ENCODE assay signal across 13 cellular contexts in genomic region chr6:14763616-14764015, GRCh38.
"Had no signal": no experiment of that assay in that cellular context is flagged by ENCODE, and none has a peak within 500 bp of the region (broad histone marks: within the 10 kb centered on the region; RNA-seq: fewer than 3 reads in every experiment).

No MANE protein-coding gene starts in this region.

- DNase-seq: activated CD4-positive, alpha-beta memory T cell treated with anti-CD3 and anti-CD28 coated beads for 36 hours; activated naive CD4-positive, alpha-beta T cell; activated T-cell treated with anti-CD3 and anti-CD28 coated beads, Interleukin-2, amount 50 U/mL, for 72 hours; aorta; esophagus squamous epithelium; foreskin melanocyte; head of caudate nucleus; pancreas; stimulated activated CD4-positive, alpha-beta T cell treated with anti-CD3 and anti-CD28 coated beads, Interleukin-4, amount 100 ng/mL, for 24 hours; T-helper 17 cell; testis had no signal

- ATAC-seq: activated T-cell treated with anti-CD3 and anti-CD28 coated beads, Interleukin-2, amount 50 U/mL, for 72 hours; pancreas; T-helper 17 cell had no signal

- H3K4me3 ChIP-seq: esophagus squamous epithelium, neural progenitor cell, pancreas, testis had no signal

- H3K27ac Mint-ChIP-seq: activated CD4-positive, alpha-beta memory T cell treated with anti-CD3 and anti-CD28 coated beads for 36 hours; neural progenitor cell; stimulated activated naive CD8-positive, alpha-beta T cell treated with anti-CD3 and anti-CD28 coated beads, Interleukin-15, Interleukin-2, amounts not matched to agents 100 ng/mL and 50 ng/mL, for 24 hours; T-helper 17 cell had no signal

- H3K36me3 Mint-ChIP-seq: activated CD4-positive, alpha-beta memory T cell treated with anti-CD3 and anti-CD28 coated beads for 36 hours; neural progenitor cell had no signal

- H3K9me3 Mint-ChIP-seq: activated CD4-positive, alpha-beta memory T cell treated with anti-CD3 and anti-CD28 coated beads for 36 hours; activated T-cell treated with anti-CD3 and anti-CD28 coated beads, Interleukin-2, amount 50 U/mL, for 72 hours; neural progenitor cell; stimulated activated naive CD8-positive, alpha-beta T cell treated with anti-CD3 and anti-CD28 coated beads, Interleukin-15, Interleukin-2, amounts not matched to agents 100 ng/mL and 50 ng/mL, for 24 hours had no signal

- H3K4me3 Mint-ChIP-seq: activated CD4-positive, alpha-beta memory T cell treated with anti-CD3 and anti-CD28 coated beads for 36 hours; activated T-cell treated with anti-CD3 and anti-CD28 coated beads, Interleukin-2, amount 50 U/mL, for 72 hours; neural progenitor cell; stimulated activated naive CD8-positive, alpha-beta T cell treated with anti-CD3 and anti-CD28 coated beads, Interleukin-15, Interleukin-2, amounts not matched to agents 100 ng/mL and 50 ng/mL, for 24 hours; T-helper 17 cell had no signal

- H3K27me3 Mint-ChIP-seq: activated CD4-positive, alpha-beta memory T cell treated with anti-CD3 and anti-CD28 coated beads for 36 hours; stimulated activated naive CD8-positive, alpha-beta T cell treated with anti-CD3 and anti-CD28 coated beads, Interleukin-15, Interleukin-2, amounts not matched to agents 100 ng/mL and 50 ng/mL, for 24 hours; T-helper 17 cell had no signal
